Comparison of ENCODE assay signal across 13 cellular contexts in genomic region chr10:119197921-119198320, GRCh38. TPM values are rescaled to one million over a fixed set of nuclear protein-coding genes. Genes with fewer than 3 reads are reported as not detected.
DNase-seq lines count a peak whose midpoint lies in the region; TF ChIP-seq lines count a peak whose summit lies in the region.
"Had no signal": no experiment of that assay in that cellular context is flagged by ENCODE, and none has a peak within 500 bp of the region (broad histone marks: within the 10 kb centered on the region; RNA-seq: fewer than 3 reads in every experiment).

No MANE protein-coding gene starts in this region.

- no TSS peak for BruUV-seq in MCF 10A (replicated peaks; lab: Mats Ljungman, UMichigan)

- no peaks in the 10 kb centered on the region for H3K36me3 Mint-ChIP-seq in MCF 10A (ENCODE audit: insufficient read depth, unreplicated experiment)
- no peaks in the 10 kb centered on the region for H3K36me3 Mint-ChIP-seq in T-helper 2 cell treated with Interferon-gamma antibody and Interleukin-4, amounts not matched to agents 5 μg/mL and 100 μg/mL, for 36 hours (ENCODE audit: low read depth)

- H3K4me3 Mint-ChIP-seq in MCF 10A (ENCODE audit: unreplicated experiment) = no peak overlapping the region
- H3K4me3 Mint-ChIP-seq in T-helper 2 cell treated with Interferon-gamma antibody and Interleukin-4, amounts not matched to agents 5 μg/mL and 100 μg/mL, for 36 hours = no peak overlapping the region

- no peaks in the 10 kb centered on the region for H3K9me3 ChIP-seq in breast epithelium
- no peaks in the 10 kb centered on the region for H3K9me3 ChIP-seq in SJCRH30 (replicated peaks)
- H3K9me3 ChIP-seq: BE2C, tibial nerve had no signal

- no peak overlapping the region for H3K27ac Mint-ChIP-seq in MCF 10A (ENCODE audit: low read depth, unreplicated experiment)
- H3K27ac Mint-ChIP-seq in T-helper 2 cell treated with Interferon-gamma antibody and Interleukin-4, amounts not matched to agents 5 μg/mL and 100 μg/mL, for 36 hours = peak overlapping the region; percentile 13

- POLR2A ChIA-PET in MCF 10A (lab: Yijun Ruan, JAX) = interaction anchor here (1.4 to 1.7 kb wide), 2 partner anchors 9 to 19 kb away, joined by 5 read pairs; partner anchors contain the start of gene PRDX3

- no peaks in the 10 kb centered on the region for H3K9me3 Mint-ChIP-seq in MCF 10A (ENCODE audit: unreplicated experiment)
- no peaks in the 10 kb centered on the region for H3K9me3 Mint-ChIP-seq in T-helper 2 cell treated with Interferon-gamma antibody and Interleukin-4, amounts not matched to agents 5 μg/mL and 100 μg/mL, for 36 hours

- no peaks in the 10 kb centered on the region for H3K4me1 ChIP-seq in breast epithelium
- peaks cover 5% of the 10 kb centered on the region for H3K4me1 ChIP-seq in SJCRH30
- H3K4me1 ChIP-seq: BE2C had no signal

- CTCF ChIA-PET in MCF 10A (lab: Yijun Ruan, JAX) = interaction anchor here (0.6 to 8.1 kb wide), 13 partner anchors 9 to 607 kb away, joined by 3 to 116 read pairs (median 4); no protein-coding TSS in a partner anchor

- H3K27ac ChIP-seq in breast epithelium = no peak overlapping the region
- H3K27ac ChIP-seq in SJCRH30 = no peak overlapping the region
- H3K27ac ChIP-seq: KMS-11, tibial nerve had no signal

- H3K4me1 Mint-ChIP-seq in MCF 10A (ENCODE audit: insufficient read depth, unreplicated experiment) = peaks cover 16% of the 10 kb centered on the region
- H3K4me1 Mint-ChIP-seq in T-helper 2 cell treated with Interferon-gamma antibody and Interleukin-4, amounts not matched to agents 5 μg/mL and 100 μg/mL, for 36 hours (ENCODE audit: low read depth) = peaks cover 26% of the 10 kb centered on the region

- no peak overlapping the region for H3K4me3 ChIP-seq in breast epithelium
- H3K4me3 ChIP-seq in SJCRH30 = no peak overlapping the region
- H3K4me3 ChIP-seq: tibial nerve had no signal

- no peak for TF ChIP-seq POLR2A in breast epithelium (IDR thresholded peaks at IDR 0.05)

- H3K36me3 ChIP-seq in breast epithelium = no peaks in the 10 kb centered on the region
- H3K36me3 ChIP-seq in SJCRH30 = no peaks in the 10 kb centered on the region
- H3K36me3 ChIP-seq: BE2C, tibial nerve had no signal

- intact Hi-C loops in MCF 10A (cut with micrococcal nuclease) = no loop called here
- intact Hi-C loops in breast epithelium (cut with DNase I; ENCODE audit: low total_unique reads) = no loop called here

- DNase-seq in MCF 10A (ENCODE audit: unreplicated experiment) (peak; percentile 71), breast epithelium (ENCODE audit: low spot score in 2 of 2) (no peak), fibroblast of gingiva (ENCODE audit: low read depth) (peak; percentile 23), H4 (ENCODE audit: low spot score) (no peak), cerebellum (ENCODE audit: low spot score) (no peak), SJCRH30 (no peak), globus pallidus (ENCODE audit: low spot score) (no peak)
- no peak for DNase-seq in T-helper 2 cell treated with Interferon-gamma antibody and Interleukin-4, amounts not matched to agents 5 μg/mL and 100 μg/mL, for 36 hours (ENCODE audit: low spot score)
- DNase-seq: activated gamma-delta T cell, BE2C, NCI-H446 treated with DMSO at 0.1 percent for 48 hours had no signal

- no peaks in the 10 kb centered on the region for H3K27me3 ChIP-seq in breast epithelium
- H3K27me3 ChIP-seq in SJCRH30 = peaks cover 4% of the 10 kb centered on the region; the same call in 1 of the 2 replicates
- H3K27me3 ChIP-seq: tibial nerve had no signal

- no peaks in the 10 kb centered on the region for H3K27me3 Mint-ChIP-seq in MCF 10A (ENCODE audit: insufficient read depth, unreplicated experiment)
- H3K27me3 Mint-ChIP-seq in T-helper 2 cell treated with Interferon-gamma antibody and Interleukin-4, amounts not matched to agents 5 μg/mL and 100 μg/mL, for 36 hours (ENCODE audit: low read depth) = no peaks in the 10 kb centered on the region

- TF ChIP-seq CTCF in MCF 10A (IDR thresholded peaks at IDR 0.05; ENCODE audit: unreplicated experiment) (no peak), breast epithelium (IDR thresholded peaks at IDR 0.05) (no peak)

RNA-seq across cellular contexts. Expression of gene GRK5, which starts 9.4 kb away (rescaled TPM):
- total RNA-seq in MCF 10A (2022) (0.82 and 1.2 TPM in 2 replicates), breast epithelium (10 to 100 TPM; 14.9 to 20.6 (median 15.2) TPM), cerebellum (14.4 TPM)
- 9.9 and 10.1 TPM in 2 replicates for total RNA-seq in H4 (2014; rRNA removed; shearing (Covaris generic))
- 4.4 and 4.7 TPM in 2 replicates for total RNA-seq in SJCRH30 (2014; rRNA removed; shearing (Covaris generic))

RNA-seq across cellular contexts. Expression of gene PRDX3, which starts 19.3 kb away (rescaled TPM):
- 85.6 and 94.4 TPM in 2 replicates for total RNA-seq in MCF 10A (2022)
- 100 to 1,000 TPM; 154 to 165 (median 164) TPM for total RNA-seq in breast epithelium
- 315 and 406 TPM in 2 replicates for total RNA-seq in H4 (2014; rRNA removed; shearing (Covaris generic))
- total RNA-seq in cerebellum = 81.2 TPM
- total RNA-seq in SJCRH30 (2014; rRNA removed; shearing (Covaris generic)) = 235 and 239 TPM in 2 replicates

RNA-seq across cellular contexts. Expression of gene SFXN4, which starts 32.4 kb away (rescaled TPM):
- 33.2 and 44.7 TPM in 2 replicates for total RNA-seq in MCF 10A (2022)
- total RNA-seq in breast epithelium = 10 to 100 TPM; 14.6 to 25.2 (median 18.6) TPM
- total RNA-seq in H4 (2014; rRNA removed; shearing (Covaris generic)) = 22.9 and 83.4 TPM in 2 replicates
- total RNA-seq in cerebellum = 13.7 TPM
- 31.4 and 32.1 TPM in 2 replicates for total RNA-seq in SJCRH30 (2014; rRNA removed; shearing (Covaris generic))

Comparison
In these comparisons a context has a peak if more than half of its experiments do, and no peak if none do; other contexts are left out.
1. DNase-seq: peak in MCF 10A (single experiment) and fibroblast of gingiva (single experiment); none in breast epithelium (0 of 2), T-helper 2 cell treated with Interferon-gamma antibody and Interleukin-4, amounts not matched to agents 5 μg/mL and 100 μg/mL, for 36 hours (single experiment), H4 (single experiment), cerebellum (single experiment), SJCRH30 (0 of 2) and globus pallidus (single experiment).